Comparison of ENCODE assay signal across 8 cellular contexts in the genomic region with DNA sequence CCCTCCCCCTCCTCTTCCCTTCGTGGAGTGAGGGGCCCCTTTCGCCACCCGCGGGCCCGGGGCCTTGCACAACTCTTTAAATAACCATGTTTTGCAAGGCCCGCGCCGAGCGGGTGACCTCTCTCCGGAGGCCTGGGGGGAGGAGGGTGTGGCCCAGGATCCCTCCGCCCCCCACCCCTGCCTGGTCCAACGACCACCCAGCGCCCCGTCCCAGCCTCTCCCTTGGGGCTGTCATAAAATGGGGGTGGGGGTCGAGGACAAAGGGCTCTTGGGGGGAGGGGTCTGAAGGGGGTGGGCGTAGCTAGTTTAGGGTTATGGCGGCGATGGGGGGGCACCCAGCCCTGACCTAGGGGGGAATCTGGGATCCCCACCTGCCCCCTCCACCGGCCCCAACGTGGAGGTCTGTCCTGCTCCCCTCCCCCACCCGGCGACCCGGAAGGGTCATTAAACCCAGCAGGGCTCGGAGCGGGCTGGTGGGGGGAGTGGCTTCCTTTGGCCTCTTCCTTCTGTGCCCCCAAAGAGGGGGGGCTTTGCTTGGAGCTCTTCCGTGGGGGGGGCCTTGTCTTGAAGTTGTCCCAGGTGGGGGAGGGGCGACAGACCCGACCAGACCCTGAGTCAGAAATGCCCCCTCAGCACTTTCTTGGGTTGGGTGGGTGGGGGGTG. TPM values are rescaled to one million over a fixed set of nuclear protein-coding genes. Genes with fewer than 3 reads are reported as not detected.
DNase-seq lines count a peak whose midpoint lies in the region; ATAC-seq, FAIRE-seq and TF ChIP-seq lines count a peak whose summit lies in the region.

No MANE protein-coding gene starts in this region.

- H4K20me1 ChIP-seq in Loucy (ENCODE audit: insufficient read depth, low read length, poor library complexity, severe bottlenecking) = peaks cover 7% of the 10 kb centered on the region

- no peaks in the 10 kb centered on the region for H3K9me2 ChIP-seq in Loucy (replicated peaks; ENCODE audit: low read depth, low read length)

- POLR2A ChIA-PET in HEK293T (lab: Yijun Ruan, JAX) = no interaction called here

- H2AFZ ChIP-seq in Loucy (ENCODE audit: low read length) = peak overlapping the region; percentile 73

- CTCF ChIA-PET in HEK293T (lab: Yijun Ruan, JAX) = no interaction called here

- H3K36me3 ChIP-seq in Loucy (ENCODE audit: insufficient read depth, low read length) (no peaks in the 10 kb centered on the region), mucosa of descending colon (ENCODE audit: low read depth) (no peaks in the 10 kb centered on the region)

- no peaks in the 10 kb centered on the region for H3K9me3 Mint-ChIP-seq in dendritic cell treated with granulocyte-macrophage colony-stimulating factor and Interleukin-4, amounts not matched to agents 40 ng/mL and 50 ng/mL, for 4 days

- H3K9me3 ChIP-seq in Loucy (ENCODE audit: insufficient read depth, low read depth, low read length) (no peaks in the 10 kb centered on the region), mucosa of descending colon (no peaks in the 10 kb centered on the region)

- no peak for TF ChIP-seq CTCF in Loucy (conservative IDR thresholded peaks at IDR 0.05; ENCODE audit: low read length)
- TF ChIP-seq CTCF in mucosa of descending colon (IDR thresholded peaks at IDR 0.05) = no peak

- H3F3A ChIP-seq in Loucy (ENCODE audit: low read depth) = no peaks in the 10 kb centered on the region

- H3K27ac Mint-ChIP-seq in dendritic cell treated with granulocyte-macrophage colony-stimulating factor and Interleukin-4, amounts not matched to agents 40 ng/mL and 50 ng/mL, for 4 days = peak overlapping the region; percentile 85

- no peak for FAIRE-seq in frontal cortex (lab: Jason Lieb, UNC)

- intact Hi-C loops in dendritic cell treated with granulocyte-macrophage colony-stimulating factor and Interleukin-4, amounts not matched to agents 40 ng/mL and 50 ng/mL, for 4 days (cut with micrococcal nuclease) = no loop called here
- intact Hi-C loops in mucosa of descending colon (cut with DNase I, micrococcal nuclease) = loop anchor here in 1 of 2 donors (10.0 kb wide), 1 partner anchor 62 kb away; no protein-coding TSS in a partner anchor

- H3K4me3 Mint-ChIP-seq in dendritic cell treated with granulocyte-macrophage colony-stimulating factor and Interleukin-4, amounts not matched to agents 40 ng/mL and 50 ng/mL, for 4 days = peak overlapping the region; percentile 86

- ATAC-seq in mucosa of descending colon = no peak

- peak overlapping the region; percentile 98 for H3K9ac ChIP-seq in Loucy (ENCODE audit: low read depth, low read length, poor library complexity, severe bottlenecking)

- peaks cover 6% of the 10 kb centered on the region for H3K27me3 Mint-ChIP-seq in dendritic cell treated with granulocyte-macrophage colony-stimulating factor and Interleukin-4, amounts not matched to agents 40 ng/mL and 50 ng/mL, for 4 days

- H3K27me3 ChIP-seq in Loucy (ENCODE audit: insufficient read depth, low read length, poor library complexity, severe bottlenecking) = peaks cover 5% of the 10 kb centered on the region

- peaks cover 60% of the 10 kb centered on the region for H3K4me1 Mint-ChIP-seq in dendritic cell treated with granulocyte-macrophage colony-stimulating factor and Interleukin-4, amounts not matched to agents 40 ng/mL and 50 ng/mL, for 4 days (ENCODE audit: low read depth)

- peak; percentile 64 for DNase-seq in D341Med (ENCODE audit: low spot score)
- peak in 2 of 3 donors; percentile 69 to 80 for DNase-seq in mucosa of descending colon
- DNase-seq in putamen (ENCODE audit: low spot score) = no peak
- no peak for DNase-seq in HEK293T (ENCODE audit: extremely low spot score)
- DNase-seq in NCI-H128 (lab: John Stamatoyannopoulos, UW; ENCODE audit: unreplicated experiment) = no peak
- DNase-seq in frontal cortex (ENCODE audit: low spot score in 2 of 2) = no peak

- H3K4me1 ChIP-seq in Loucy (ENCODE audit: insufficient read depth, low read length, poor library complexity, severe bottlenecking) = no peaks in the 10 kb centered on the region
- H3K4me1 ChIP-seq in mucosa of descending colon (ENCODE audit: low read depth) = peaks cover 6% of the 10 kb centered on the region

- peak overlapping the region; percentile 100 for H3K4me3 ChIP-seq in Loucy (ENCODE audit: low read length, poor library complexity, severe bottlenecking)
- H3K4me3 ChIP-seq in mucosa of descending colon = no peak overlapping the region

- H3K36me3 Mint-ChIP-seq in dendritic cell treated with granulocyte-macrophage colony-stimulating factor and Interleukin-4, amounts not matched to agents 40 ng/mL and 50 ng/mL, for 4 days (ENCODE audit: low read depth) = peaks cover 69% of the 10 kb centered on the region

- peaks cover 31% of the 10 kb centered on the region for H3K79me2 ChIP-seq in Loucy (ENCODE audit: insufficient read depth, low read length)

- H3K4me2 ChIP-seq in Loucy (ENCODE audit: low read depth, low read length, poor library complexity, severe bottlenecking) = peak overlapping the region; percentile 81

TF ChIP-seq in HEK293T, 16 proteins besides CTCF, POLR2A, EP300 and RAD21:
- no peak for TF ChIP-seq NFRKB (IDR thresholded peaks at IDR 0.05)
- no peak for TF ChIP-seq ZNF384 (IDR thresholded peaks at IDR 0.05)
- TF ChIP-seq SP1 (IDR thresholded peaks at IDR 0.05) = no peak
- TF ChIP-seq LEF1 (IDR thresholded peaks at IDR 0.05; ENCODE audit: borderline replicate concordance) = no peak
- no peak for TF ChIP-seq HDGF (IDR thresholded peaks at IDR 0.05; ENCODE audit: borderline replicate concordance)
- TF ChIP-seq TARDBP (IDR thresholded peaks at IDR 0.05) = no peak
- no peak for TF ChIP-seq BHLHE40 (IDR thresholded peaks at IDR 0.05; ENCODE audit: borderline replicate concordance)
- TF ChIP-seq FOXK2 (IDR thresholded peaks at IDR 0.05) = no peak
- no peak for TF ChIP-seq FOXA1 (IDR thresholded peaks at IDR 0.05)
- no peak for TF ChIP-seq CTBP1 (IDR thresholded peaks at IDR 0.05; ENCODE audit: borderline replicate concordance)
- TF ChIP-seq FOXM1 (IDR thresholded peaks at IDR 0.05; ENCODE audit: borderline replicate concordance) = no peak
- TF ChIP-seq ELF4 (IDR thresholded peaks at IDR 0.05) = no peak
- no peak for TF ChIP-seq L3MBTL2 (conservative IDR thresholded peaks at IDR 0.05)
- TF ChIP-seq ARNT (IDR thresholded peaks at IDR 0.05) = no peak
- TF ChIP-seq, protein P1, sequence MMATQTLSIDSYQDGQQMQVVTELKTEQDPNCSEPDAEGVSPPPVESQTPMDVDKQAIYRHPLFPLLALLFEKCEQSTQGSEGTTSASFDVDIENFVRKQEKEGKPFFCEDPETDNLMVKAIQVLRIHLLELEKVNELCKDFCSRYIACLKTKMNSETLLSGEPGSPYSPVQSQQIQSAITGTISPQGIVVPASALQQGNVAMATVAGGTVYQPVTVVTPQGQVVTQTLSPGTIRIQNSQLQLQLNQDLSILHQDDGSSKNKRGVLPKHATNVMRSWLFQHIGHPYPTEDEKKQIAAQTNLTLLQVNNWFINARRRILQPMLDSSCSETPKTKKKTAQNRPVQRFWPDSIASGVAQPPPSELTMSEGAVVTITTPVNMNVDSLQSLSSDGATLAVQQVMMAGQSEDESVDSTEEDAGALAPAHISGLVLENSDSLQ (IDR thresholded peaks at IDR 0.05) = no peak
- no peak for TF ChIP-seq SUZ12 (IDR thresholded peaks at IDR 0.05)
TF ChIP-seq in HEK293T: peak in this region for 0.

RNA-seq across cellular contexts. Expression of a gene that starts 1.3 kb away (rescaled TPM):
- total RNA-seq in mucosa of descending colon (10 to 100 TPM; 10.1 to 16.0 (median 14.5) TPM), frontal cortex (2.4 TPM)

RNA-seq across cellular contexts. Expression of a gene that starts 10.0 kb away (rescaled TPM):
- total RNA-seq in mucosa of descending colon = not detected
- total RNA-seq in frontal cortex = 0.41 TPM

RNA-seq across cellular contexts. Expression of a gene that starts 14.2 kb away (rescaled TPM):
- total RNA-seq in mucosa of descending colon (10 to 100 TPM; 52.6 to 62.6 (median 54.8) TPM), frontal cortex (26.5 TPM)

RNA-seq across cellular contexts. Expression of a gene that starts 33.9 kb away (rescaled TPM):
- total RNA-seq in mucosa of descending colon = not detected
- not detected for total RNA-seq in frontal cortex

RNA-seq across cellular contexts. Expression of a gene that starts 34.2 kb away (rescaled TPM):
- total RNA-seq in mucosa of descending colon (10 to 100 TPM; 53.4 to 77.4 (median 61.4) TPM), frontal cortex (15.9 TPM)

Comparison
In these comparisons a context has a peak if more than half of its experiments do, and no peak if none do; other contexts are left out.
1. DNase-seq: peak in D341Med (single experiment) and mucosa of descending colon (2 of 3); none in putamen (single experiment), HEK293T (single experiment), NCI-H128 (single experiment) and frontal cortex (0 of 2).